ENCODE assay signal across 36 cellular contexts in genomic region chr5:176779537-176779936, GRCh38. TPM values are rescaled to one million over a fixed set of nuclear protein-coding genes. Genes with fewer than 3 reads are reported as not detected.
A peak's percentile ranks its signal among the peaks of the same experiment; 100 is the strongest.
DNase-seq lines count a peak whose midpoint lies in the region; ATAC-seq and TF ChIP-seq lines count a peak whose summit lies in the region.
"Had no signal": no experiment of that assay in that cellular context is flagged by ENCODE, and none has a peak within 500 bp of the region (broad histone marks: within the 10 kb centered on the region; RNA-seq: fewer than 3 reads in every experiment).

No MANE protein-coding gene starts in this region.

- H3K27ac Mint-ChIP-seq in activated naive CD8-positive, alpha-beta T cell treated with anti-CD3 and anti-CD28 coated beads, Interleukin-2, amount 10 ng/mL, durations not matched to agents 7 days and 5 days, result no peak overlapping the region
- no peak overlapping the region for H3K27ac Mint-ChIP-seq in activated naive CD8-positive, alpha-beta T cell treated with anti-CD3 and anti-CD28 coated beads for 36 hours
- no peak overlapping the region for H3K27ac Mint-ChIP-seq in type B pancreatic cell
- H3K27ac Mint-ChIP-seq: activated CD4-positive, alpha-beta memory T cell treated with anti-CD3 and anti-CD28 coated beads for 36 hours; GM23338; HFFc6; T-helper 1 cell treated with Interleukin-12 subunit alpha and Interleukin-12 subunit beta and Interleukin-4 antibody, amounts not matched to agents 30 μg/mL and 1 μg/mL, for 36 hours had no signal

- TF ChIP-seq CTCF in type B pancreatic cell (conservative IDR thresholded peaks at IDR 0.05) (no peak), GM13977 (IDR thresholded peaks at IDR 0.05; ENCODE audit: extremely low read depth, insufficient read depth, missing control alignments) (no peak)

- H3K27me3 Mint-ChIP-seq in activated naive CD8-positive, alpha-beta T cell treated with anti-CD3 and anti-CD28 coated beads, Interleukin-2, amount 10 ng/mL, durations not matched to agents 7 days and 5 days, result peaks cover 22% of the 10 kb centered on the region
- H3K27me3 Mint-ChIP-seq in activated naive CD8-positive, alpha-beta T cell treated with anti-CD3 and anti-CD28 coated beads for 36 hours, result peaks cover 33% of the 10 kb centered on the region
- peaks cover 54% of the 10 kb centered on the region for H3K27me3 Mint-ChIP-seq in type B pancreatic cell

- no peaks in the 10 kb centered on the region for H3K36me3 Mint-ChIP-seq in activated naive CD8-positive, alpha-beta T cell treated with anti-CD3 and anti-CD28 coated beads, Interleukin-2, amount 10 ng/mL, durations not matched to agents 7 days and 5 days
- H3K36me3 Mint-ChIP-seq in activated naive CD8-positive, alpha-beta T cell treated with anti-CD3 and anti-CD28 coated beads for 36 hours, result no peaks in the 10 kb centered on the region
- no peaks in the 10 kb centered on the region for H3K36me3 Mint-ChIP-seq in type B pancreatic cell
- H3K36me3 Mint-ChIP-seq: activated CD4-positive, alpha-beta memory T cell treated with anti-CD3 and anti-CD28 coated beads for 36 hours; naive thymus-derived CD8-positive, alpha-beta T cell had no signal

- no peak overlapping the region for H3K4me3 Mint-ChIP-seq in activated naive CD8-positive, alpha-beta T cell treated with anti-CD3 and anti-CD28 coated beads, Interleukin-2, amount 10 ng/mL, durations not matched to agents 7 days and 5 days
- no peak overlapping the region for H3K4me3 Mint-ChIP-seq in activated naive CD8-positive, alpha-beta T cell treated with anti-CD3 and anti-CD28 coated beads for 36 hours
- H3K4me3 Mint-ChIP-seq in type B pancreatic cell, result no peak overlapping the region
- H3K4me3 Mint-ChIP-seq: activated CD4-positive, alpha-beta memory T cell treated with anti-CD3 and anti-CD28 coated beads for 36 hours; CD4-positive, CD25-positive, alpha-beta regulatory T cell; GM23338; HFFc6; naive thymus-derived CD8-positive, alpha-beta T cell; T-helper 1 cell treated with Interleukin-12 subunit alpha and Interleukin-12 subunit beta and Interleukin-4 antibody, amounts not matched to agents 30 μg/mL and 1 μg/mL, for 36 hours had no signal

- H3K9me3 Mint-ChIP-seq in activated naive CD8-positive, alpha-beta T cell treated with anti-CD3 and anti-CD28 coated beads, Interleukin-2, amount 10 ng/mL, durations not matched to agents 7 days and 5 days, result no peaks in the 10 kb centered on the region
- H3K9me3 Mint-ChIP-seq in activated naive CD8-positive, alpha-beta T cell treated with anti-CD3 and anti-CD28 coated beads for 36 hours, result no peaks in the 10 kb centered on the region
- no peaks in the 10 kb centered on the region for H3K9me3 Mint-ChIP-seq in type B pancreatic cell
- H3K9me3 Mint-ChIP-seq: activated CD4-positive, alpha-beta memory T cell treated with anti-CD3 and anti-CD28 coated beads for 36 hours; GM23338; HFFc6; T-helper 1 cell treated with Interleukin-12 subunit alpha and Interleukin-12 subunit beta and Interleukin-4 antibody, amounts not matched to agents 30 μg/mL and 1 μg/mL, for 36 hours had no signal

- POLR2A ChIA-PET in activated naive CD8-positive, alpha-beta T cell treated with anti-CD3 and anti-CD28 coated beads, Interleukin-2, amount 10 ng/mL, durations not matched to agents 7 days and 5 days (lab: Charles Lee), result no interaction called here

- in situ Hi-C loops in GM13977 (cut with MboI; ENCODE audit: low pct_unique_long_range_greater_than_20kb, low sequenced_read_pairs, unreplicated experiment), result no loop called here

- DNase-seq in activated naive CD8-positive, alpha-beta T cell treated with anti-CD3 and anti-CD28 coated beads, Interleukin-2, amount 10 ng/mL, durations not matched to agents 7 days and 5 days, result peak; percentile 9
- DNase-seq in activated naive CD8-positive, alpha-beta T cell treated with anti-CD3 and anti-CD28 coated beads for 36 hours, result no peak
- DNase-seq in activated CD8-positive, alpha-beta memory T cell treated with anti-CD3 and anti-CD28 coated beads, Interleukin-2, amount 50 U/mL, for 48 hours, result peak; percentile 23
- peak; percentile 71 for DNase-seq in mesenteric fat pad (ENCODE audit: low spot score)
- peak; percentile 42 for DNase-seq in type B pancreatic cell (ENCODE audit: extremely low spot score, unreplicated experiment)
- no peak for DNase-seq in GM13977 (ENCODE audit: low spot score)
- no peak for DNase-seq in NCI-H510A (lab: John Stamatoyannopoulos, UW)
- DNase-seq: activated CD4-positive, alpha-beta memory T cell treated with anti-CD3 and anti-CD28 coated beads for 36 hours; activated CD4-positive, alpha-beta T cell treated with anti-CD3 and anti-CD28 coated beads for 1 hour; activated gamma-delta T cell; AML-193; CD4-positive, CD25-positive, alpha-beta regulatory T cell; cortex of kidney; foreskin keratinocyte; heart right ventricle; HFFc6; lower lobe of right lung; naive thymus-derived CD8-positive, alpha-beta T cell; NCI-H1436; NCI-H2081; NCI-H2227 treated with DMSO at 0.1 percent for 48 hours; NCI-H526 treated with DMSO at 0.1 percent for 48 hours; NK-92 treated with Interleukin-12 subunit alpha and Interleukin-12 subunit beta, amount 100 ng/mL, for 24 hours; nucleus accumbens; PC-3; Right ventricle myocardium superior; stimulated activated naive CD8-positive, alpha-beta T cell treated with anti-CD3 and anti-CD28 coated beads, Interleukin-15, Interleukin-2, amounts not matched to agents 100 U/mL and 50 U/mL, for 24 hours; testis; uterus had no signal

- no peaks in the 10 kb centered on the region for H3K4me1 Mint-ChIP-seq in activated naive CD8-positive, alpha-beta T cell treated with anti-CD3 and anti-CD28 coated beads, Interleukin-2, amount 10 ng/mL, durations not matched to agents 7 days and 5 days
- no peaks in the 10 kb centered on the region for H3K4me1 Mint-ChIP-seq in activated naive CD8-positive, alpha-beta T cell treated with anti-CD3 and anti-CD28 coated beads for 36 hours
- H3K4me1 Mint-ChIP-seq in type B pancreatic cell (ENCODE audit: unreplicated experiment), result peaks cover 13% of the 10 kb centered on the region

- ATAC-seq in activated naive CD8-positive, alpha-beta T cell treated with anti-CD3 and anti-CD28 coated beads, Interleukin-2, amount 10 ng/mL, durations not matched to agents 7 days and 5 days (ENCODE audit: low read depth), result no peak
- no peak for ATAC-seq in HG03354 (IDR thresholded peaks at IDR 0.05; ENCODE audit: poor library complexity, severe bottlenecking, unreplicated experiment)
- ATAC-seq: esophagus mucosa; foreskin keratinocyte; GM23338; heart right ventricle; lower lobe of right lung; naive thymus-derived CD8-positive, alpha-beta T cell; PC-3; SK-N-SH treated with all-trans-retinoic acid at 6 μM for 48 hours; stimulated activated naive CD8-positive, alpha-beta T cell treated with anti-CD3 and anti-CD28 coated beads, Interleukin-15, Interleukin-2, amounts not matched to agents 100 U/mL and 50 U/mL, for 24 hours had no signal

RNA-seq across cellular contexts. Expression of gene UNC5A, which starts 30.8 kb away (rescaled TPM):
- total RNA-seq in activated naive CD8-positive, alpha-beta T cell treated with anti-CD3 and anti-CD28 coated beads, Interleukin-2, amount 10 ng/mL, durations not matched to agents 7 days and 5 days, result not detected
- not detected for total RNA-seq in activated naive CD8-positive, alpha-beta T cell treated with anti-CD3 and anti-CD28 coated beads for 36 hours
- 0.29 TPM for total RNA-seq in mesenteric fat pad
- total RNA-seq in type B pancreatic cell (ENCODE audit: low replicate concordance), result 1.4 and 1.7 TPM in 2 replicates
- total RNA-seq: activated CD4-positive, alpha-beta memory T cell treated with anti-CD3 and anti-CD28 coated beads for 36 hours; ascending aorta; CD4-positive, CD25-positive, alpha-beta regulatory T cell; esophagus mucosa; HFFc6; mononuclear cell; naive thymus-derived CD8-positive, alpha-beta T cell had no signal

Comparison
In these comparisons a context has a peak if more than half of its experiments do, and no peak if none do; other contexts are left out.
1. DNase-seq: peak in activated naive CD8-positive, alpha-beta T cell treated with anti-CD3 and anti-CD28 coated beads, Interleukin-2, amount 10 ng/mL, durations not matched to agents 7 days and 5 days (single experiment), activated CD8-positive, alpha-beta memory T cell treated with anti-CD3 and anti-CD28 coated beads, Interleukin-2, amount 50 U/mL, for 48 hours (single experiment), mesenteric fat pad (single experiment) and type B pancreatic cell (single experiment); none in activated naive CD8-positive, alpha-beta T cell treated with anti-CD3 and anti-CD28 coated beads for 36 hours (single experiment), GM13977 (single experiment) and NCI-H510A (single experiment).